ENCODE assay signal across 31 cellular contexts in the genomic region with DNA sequence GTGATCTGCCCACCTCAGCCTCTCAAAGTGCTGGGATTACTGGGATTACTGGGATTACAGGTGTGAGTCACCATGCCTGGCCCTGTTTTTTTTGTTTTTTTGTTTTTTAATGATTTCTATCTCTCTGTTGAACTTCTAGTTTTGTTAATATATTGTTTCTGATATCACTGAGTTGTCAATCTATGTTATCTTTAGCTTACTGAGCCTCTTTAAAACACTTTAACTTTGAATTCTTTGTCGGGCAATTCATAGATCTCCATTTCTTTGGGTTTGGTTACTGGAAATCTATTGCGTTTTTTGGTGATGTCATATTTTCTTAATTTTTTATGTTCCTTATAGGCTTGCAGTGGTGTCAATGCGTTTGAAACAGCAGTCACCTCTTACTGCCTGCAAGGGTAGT.
"Had no signal": no experiment of that assay in that cellular context is flagged by ENCODE, and none has a peak within 500 bp of the region (broad histone marks: within the 10 kb centered on the region; RNA-seq: fewer than 3 reads in every experiment).

No MANE protein-coding gene starts in this region.

- H3K9me3 ChIP-seq: adrenal gland, body of pancreas, colonic mucosa had no signal

- H3K36me3 ChIP-seq: adrenal gland, colonic mucosa, esophagus squamous epithelium had no signal

- H3K27me3 Mint-ChIP-seq: activated CD4-positive, alpha-beta memory T cell treated with anti-CD3 and anti-CD28 coated beads for 36 hours; activated CD4-positive, alpha-beta T cell treated with anti-CD3 and anti-CD28 coated beads for 36 hours; activated CD8-positive, alpha-beta memory T cell treated with anti-CD3 and anti-CD28 coated beads, Interleukin-2, amount 10 ng/mL, durations not matched to agents 7 days and 5 days; activated naive CD4-positive, alpha-beta T cell treated with anti-CD3 and anti-CD28 coated beads, Interleukin-2, amount 50 U/mL, for 24 hours; activated naive CD8-positive, alpha-beta T cell treated with anti-CD3 and anti-CD28 coated beads for 36 hours; activated naive CD8-positive, alpha-beta T cell treated with anti-CD3 and anti-CD28 coated beads, Interleukin-2, amount 50 U/mL, for 24 hours had no signal

- ATAC-seq: activated CD4-positive, alpha-beta T cell treated with anti-CD3 and anti-CD28 coated beads for 36 hours; activated CD8-positive, alpha-beta memory T cell treated with anti-CD3 and anti-CD28 coated beads, Interleukin-2, amount 10 ng/mL, durations not matched to agents 7 days and 5 days; activated CD8-positive, alpha-beta T cell treated with anti-CD3 and anti-CD28 coated beads, Interleukin-2, amount 10 ng/mL, durations not matched to agents 7 days and 5 days; activated naive CD8-positive, alpha-beta T cell treated with anti-CD3 and anti-CD28 coated beads, Interleukin-2, amount 50 U/mL, for 24 hours; body of pancreas; gastroesophageal sphincter had no signal

- H3K27me3 ChIP-seq: adrenal gland, body of pancreas, colonic mucosa, esophagus squamous epithelium, gastroesophageal sphincter had no signal

- DNase-seq: activated CD4-positive, alpha-beta memory T cell treated with anti-CD3 and anti-CD28 coated beads for 36 hours; activated CD4-positive, alpha-beta T cell treated with anti-CD3 and anti-CD28 coated beads for 36 hours; activated CD4-positive, alpha-beta T cell treated with anti-CD3 and anti-CD28 coated beads, Interleukin-2, amount 10 ng/mL, durations not matched to agents 24 days and 14 days; activated CD4-positive, CD25-positive, alpha-beta regulatory T cell; activated CD4-positive, CD25-positive, alpha-beta regulatory T cell treated with anti-CD3 and anti-CD28 coated beads, Interleukin-2, amount 50 U/mL, for 72 hours; activated CD8-positive, alpha-beta memory T cell treated with anti-CD3 and anti-CD28 coated beads, Interleukin-2, amount 10 ng/mL, durations not matched to agents 7 days and 5 days; activated CD8-positive, alpha-beta memory T cell treated with anti-CD3 and anti-CD28 coated beads, Interleukin-2, amount 50 U/mL, for 4 hours; activated CD8-positive, alpha-beta T cell treated with anti-CD3 and anti-CD28 coated beads, Interleukin-2, amount 10 ng/mL, durations not matched to agents 7 days and 5 days; activated effector memory CD4-positive, alpha-beta T cell treated with anti-CD3 and anti-CD28 coated beads, Interleukin-2, amount 50 U/mL, for 16 hours; activated naive CD4-positive, alpha-beta T cell treated with anti-CD3 and anti-CD28 coated beads for 36 hours; activated naive CD8-positive, alpha-beta T cell treated with anti-CD3 and anti-CD28 coated beads for 36 hours; activated naive CD8-positive, alpha-beta T cell treated with anti-CD3 and anti-CD28 coated beads, Interleukin-2, amount 50 U/mL, for 24 hours; activated T-cell treated with anti-CD3 and anti-CD28 coated beads, Interleukin-2, amount 50 U/mL, for 1 hour; activated T-cell treated with anti-CD3 and anti-CD28 coated beads, Interleukin-2, amount 50 U/mL, for 48 hours; adrenal gland; amygdala; aorta; body of pancreas; caudate nucleus; cerebellar nuclear complex; colonic mucosa; effector CD8-positive, alpha-beta T cell; esophagus squamous epithelium; foreskin melanocyte; T-helper 1 cell; T-helper 2 cell had no signal

- H3K27ac ChIP-seq: adrenal gland, body of pancreas, colonic mucosa, epithelial cell of prostate, esophagus squamous epithelium, gastroesophageal sphincter had no signal

- H3K4me3 Mint-ChIP-seq: activated CD4-positive, alpha-beta memory T cell treated with anti-CD3 and anti-CD28 coated beads for 36 hours; activated CD4-positive, alpha-beta T cell treated with anti-CD3 and anti-CD28 coated beads for 36 hours; activated CD4-positive, alpha-beta T cell treated with anti-CD3 and anti-CD28 coated beads, Interleukin-2, amount 10 ng/mL, durations not matched to agents 24 days and 14 days; activated CD8-positive, alpha-beta memory T cell treated with anti-CD3 and anti-CD28 coated beads, Interleukin-2, amount 10 ng/mL, durations not matched to agents 7 days and 5 days; activated CD8-positive, alpha-beta T cell treated with anti-CD3 and anti-CD28 coated beads, Interleukin-2, amount 10 ng/mL, durations not matched to agents 7 days and 5 days; activated naive CD4-positive, alpha-beta T cell treated with anti-CD3 and anti-CD28 coated beads for 36 hours; activated naive CD4-positive, alpha-beta T cell treated with anti-CD3 and anti-CD28 coated beads, Interleukin-2, amount 50 U/mL, for 24 hours; activated naive CD8-positive, alpha-beta T cell treated with anti-CD3 and anti-CD28 coated beads for 36 hours; activated naive CD8-positive, alpha-beta T cell treated with anti-CD3 and anti-CD28 coated beads, Interleukin-2, amount 50 U/mL, for 24 hours; activated T-helper 1 cell treated with anti-CD3 and anti-CD28 coated beads, Interleukin-12 subunit alpha, Interleukin-12 subunit beta, Interleukin-2, Interleukin-4 antibody, amounts not matched to agents 30 ng/mL and 10 ng/mL and 1 ng/mL, durations not matched to agents 14 hours and 24 hours and 36 hours had no signal

- H3K4me3 ChIP-seq: adrenal gland, body of pancreas, colonic mucosa, esophagus squamous epithelium, gastroesophageal sphincter had no signal

- H3K4me1 Mint-ChIP-seq: activated CD4-positive, alpha-beta T cell treated with anti-CD3 and anti-CD28 coated beads, Interleukin-2, amount 10 ng/mL, durations not matched to agents 24 days and 14 days; activated CD8-positive, alpha-beta memory T cell treated with anti-CD3 and anti-CD28 coated beads, Interleukin-2, amount 10 ng/mL, durations not matched to agents 7 days and 5 days had no signal

- H3K27ac Mint-ChIP-seq: activated CD4-positive, alpha-beta memory T cell treated with anti-CD3 and anti-CD28 coated beads for 36 hours; activated CD4-positive, alpha-beta T cell treated with anti-CD3 and anti-CD28 coated beads for 36 hours; activated CD4-positive, alpha-beta T cell treated with anti-CD3 and anti-CD28 coated beads, Interleukin-2, amount 10 ng/mL, durations not matched to agents 24 days and 14 days; activated CD8-positive, alpha-beta memory T cell treated with anti-CD3 and anti-CD28 coated beads, Interleukin-2, amount 10 ng/mL, durations not matched to agents 7 days and 5 days; activated CD8-positive, alpha-beta T cell treated with anti-CD3 and anti-CD28 coated beads, Interleukin-2, amount 10 ng/mL, durations not matched to agents 7 days and 5 days; activated naive CD4-positive, alpha-beta T cell treated with anti-CD3 and anti-CD28 coated beads for 36 hours; activated naive CD8-positive, alpha-beta T cell treated with anti-CD3 and anti-CD28 coated beads for 36 hours; activated naive CD8-positive, alpha-beta T cell treated with anti-CD3 and anti-CD28 coated beads, Interleukin-2, amount 50 U/mL, for 24 hours; activated T-helper 1 cell treated with anti-CD3 and anti-CD28 coated beads, Interleukin-12 subunit alpha, Interleukin-12 subunit beta, Interleukin-2, Interleukin-4 antibody, amounts not matched to agents 30 ng/mL and 10 ng/mL and 1 ng/mL, durations not matched to agents 14 hours and 24 hours and 36 hours; activated T-helper 2 cell treated with anti-CD3 and anti-CD28 coated beads, Interferon-gamma antibody, Interleukin-2, Interleukin-4, amounts not matched to agents 10 μg/mL and 5 μg/mL and 100 μg/mL, durations not matched to agents 14 hours and 24 hours and 36 hours had no signal

- H3K4me1 ChIP-seq: adrenal gland, body of pancreas, colonic mucosa, esophagus squamous epithelium, gastroesophageal sphincter had no signal
